ENCODE assay signal across 15 cellular contexts in the genomic region with DNA sequence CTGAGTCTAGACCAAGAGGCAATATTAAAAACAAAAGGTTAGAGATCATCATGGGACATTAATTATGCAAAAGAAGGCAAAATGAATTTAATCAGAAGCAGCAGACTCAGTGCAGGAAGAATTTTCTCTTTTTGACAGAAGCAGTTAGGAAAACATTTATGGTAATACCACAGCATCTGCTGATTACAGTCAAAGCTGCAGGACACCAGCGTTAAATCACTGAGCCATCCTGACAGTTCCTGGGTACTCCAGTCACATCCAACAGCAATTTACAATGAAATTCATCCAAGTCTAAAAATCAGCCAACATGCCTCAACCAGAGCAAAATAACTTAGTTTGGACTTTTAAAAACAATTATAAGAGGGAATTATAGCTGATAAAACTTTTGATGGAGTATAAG.
"Had no signal": no experiment of that assay in that cellular context is flagged by ENCODE, and none has a peak within 500 bp of the region (broad histone marks: within the 10 kb centered on the region; RNA-seq: fewer than 3 reads in every experiment).

No MANE protein-coding gene starts in this region.

- H3K36me3 Mint-ChIP-seq: activated CD4-positive, alpha-beta memory T cell treated with anti-CD3 and anti-CD28 coated beads for 36 hours; activated naive CD8-positive, alpha-beta T cell treated with anti-CD3 and anti-CD28 coated beads for 36 hours; natural killer cell treated with Interleukin-12 subunit alpha and Interleukin-12 subunit beta and Interleukin-15 and Interleukin-18, amount 100 ng/mL, for 72 hours had no signal

- H3K4me3 Mint-ChIP-seq: activated CD4-positive, alpha-beta memory T cell treated with anti-CD3 and anti-CD28 coated beads for 36 hours; activated naive CD8-positive, alpha-beta T cell treated with anti-CD3 and anti-CD28 coated beads for 36 hours; activated T-cell treated with anti-CD3 and anti-CD28 coated beads, Interleukin-2, amount 50 U/mL, for 4 hours; natural killer cell treated with Interleukin-12 subunit alpha and Interleukin-12 subunit beta and Interleukin-15 and Interleukin-18, amount 100 ng/mL, for 72 hours; stimulated activated naive CD8-positive, alpha-beta T cell treated with anti-CD3 and anti-CD28 coated beads, Interleukin-15, amount 100 ng/mL, for 72 hours; T-helper 2 cell treated with Interferon-gamma antibody and Interleukin-4, amounts not matched to agents 5 μg/mL and 100 μg/mL, for 36 hours had no signal

- H3K27ac ChIP-seq: breast epithelium, esophagus muscularis mucosa, testis had no signal

- H3K9me3 ChIP-seq: breast epithelium, esophagus muscularis mucosa, testis had no signal

- H3K4me1 ChIP-seq: breast epithelium, testis had no signal

- H3K27me3 Mint-ChIP-seq: activated CD4-positive, alpha-beta memory T cell treated with anti-CD3 and anti-CD28 coated beads for 36 hours; activated naive CD8-positive, alpha-beta T cell treated with anti-CD3 and anti-CD28 coated beads for 36 hours; natural killer cell treated with Interleukin-12 subunit alpha and Interleukin-12 subunit beta and Interleukin-15 and Interleukin-18, amount 100 ng/mL, for 72 hours; stimulated activated naive CD8-positive, alpha-beta T cell treated with anti-CD3 and anti-CD28 coated beads, Interleukin-15, amount 100 ng/mL, for 72 hours had no signal

- H3K27ac Mint-ChIP-seq: activated CD4-positive, alpha-beta memory T cell treated with anti-CD3 and anti-CD28 coated beads for 36 hours; activated naive CD8-positive, alpha-beta T cell treated with anti-CD3 and anti-CD28 coated beads for 36 hours; natural killer cell treated with Interleukin-12 subunit alpha and Interleukin-12 subunit beta and Interleukin-15 and Interleukin-18, amount 100 ng/mL, for 72 hours; stimulated activated naive CD8-positive, alpha-beta T cell treated with anti-CD3 and anti-CD28 coated beads, Interleukin-15, amount 100 ng/mL, for 72 hours; T-helper 2 cell treated with Interferon-gamma antibody and Interleukin-4, amounts not matched to agents 5 μg/mL and 100 μg/mL, for 36 hours had no signal

- H3K4me3 ChIP-seq: breast epithelium, esophagus muscularis mucosa, testis had no signal

- H3K9me3 Mint-ChIP-seq: activated CD4-positive, alpha-beta memory T cell treated with anti-CD3 and anti-CD28 coated beads for 36 hours; activated naive CD8-positive, alpha-beta T cell treated with anti-CD3 and anti-CD28 coated beads for 36 hours; activated T-cell treated with anti-CD3 and anti-CD28 coated beads, Interleukin-2, amount 50 U/mL, for 4 hours; natural killer cell treated with Interleukin-12 subunit alpha and Interleukin-12 subunit beta and Interleukin-15 and Interleukin-18, amount 100 ng/mL, for 72 hours; stimulated activated naive CD8-positive, alpha-beta T cell treated with anti-CD3 and anti-CD28 coated beads, Interleukin-15, amount 100 ng/mL, for 72 hours; T-helper 2 cell treated with Interferon-gamma antibody and Interleukin-4, amounts not matched to agents 5 μg/mL and 100 μg/mL, for 36 hours had no signal

- DNase-seq: activated CD4-positive, alpha-beta memory T cell treated with anti-CD3 and anti-CD28 coated beads for 36 hours; activated effector memory CD4-positive, alpha-beta T cell treated with anti-CD3 and anti-CD28 coated beads, Interleukin-2, amount 50 U/mL, for 16 hours; activated naive CD8-positive, alpha-beta T cell treated with anti-CD3 and anti-CD28 coated beads for 36 hours; activated T-cell treated with anti-CD3 and anti-CD28 coated beads, Interleukin-2, amount 50 U/mL, for 4 hours; anterior cingulate cortex; foreskin fibroblast; left colon; stimulated activated CD4-positive, alpha-beta T cell treated with anti-CD3 and anti-CD28 coated beads, Interleukin-15, amount 100 ng/mL, for 24 hours; stimulated activated CD4-positive, alpha-beta T cell treated with anti-CD3 and anti-CD28 coated beads, Interleukin-4, amount 100 ng/mL, for 24 hours; stimulated activated naive CD8-positive, alpha-beta T cell treated with anti-CD3 and anti-CD28 coated beads, Interleukin-15, amount 100 ng/mL, for 72 hours; testis had no signal

- H3K4me1 Mint-ChIP-seq: activated naive CD8-positive, alpha-beta T cell treated with anti-CD3 and anti-CD28 coated beads for 36 hours; stimulated activated naive CD8-positive, alpha-beta T cell treated with anti-CD3 and anti-CD28 coated beads, Interleukin-15, amount 100 ng/mL, for 72 hours had no signal

- H3K36me3 ChIP-seq: breast epithelium, esophagus muscularis mucosa had no signal

- ATAC-seq: activated T-cell treated with anti-CD3 and anti-CD28 coated beads, Interleukin-2, amount 50 U/mL, for 4 hours; left colon; natural killer cell treated with Interleukin-12 subunit alpha and Interleukin-12 subunit beta and Interleukin-15 and Interleukin-18, amount 100 ng/mL, for 72 hours; stimulated activated naive CD8-positive, alpha-beta T cell treated with anti-CD3 and anti-CD28 coated beads, Interleukin-15, amount 100 ng/mL, for 72 hours had no signal

- H3K27me3 ChIP-seq: breast epithelium, esophagus muscularis mucosa, testis had no signal
